23 cellular contexts compared by ENCODE assay signal in the genomic region with DNA sequence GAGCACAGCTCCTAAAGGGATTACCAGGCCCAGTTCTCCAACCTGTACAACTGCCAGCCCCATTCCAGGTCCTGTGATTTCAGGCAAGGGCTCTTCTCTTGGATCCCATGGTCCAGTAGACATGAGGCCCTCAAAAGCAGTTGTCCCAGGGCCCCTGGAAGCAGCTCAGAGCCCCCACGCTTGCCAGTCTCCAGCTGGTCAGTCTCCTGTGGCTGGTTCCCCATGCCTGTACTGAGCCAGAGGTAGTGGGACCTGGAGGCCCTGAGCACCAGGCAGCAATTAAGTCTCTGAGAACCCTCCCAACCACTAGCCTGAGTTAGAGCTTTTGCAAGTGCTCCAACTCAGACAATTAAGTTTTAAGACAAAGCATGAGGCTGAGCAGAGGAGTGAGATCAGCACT.
"Had no signal": no experiment of that assay in that cellular context is flagged by ENCODE, and none has a peak within 500 bp of the region (broad histone marks: within the 10 kb centered on the region; RNA-seq: fewer than 3 reads in every experiment).

No MANE protein-coding gene starts in this region.

- DNase-seq: colonic mucosa; cortex of kidney; effector CD8-positive, alpha-beta T cell; effector memory CD8-positive, alpha-beta T cell; endodermal cell; erythroblast; esophagus squamous epithelium; foreskin fibroblast; foreskin melanocyte; gastrocnemius medialis; glutamatergic neuron; head of caudate nucleus; heart right ventricle; hippocampal formation; left cardiac atrium; left ventricle myocardium superior; lower lobe of right lung; mesendoderm; midbrain had no signal

- H3K27me3 Mint-ChIP-seq: dendritic cell treated with granulocyte-macrophage colony-stimulating factor and Interleukin-4, amounts not matched to agents 40 ng/mL and 50 ng/mL, for 4 days; memory B cell had no signal

- H3K4me3 ChIP-seq: colonic mucosa, esophagus squamous epithelium, gastrocnemius medialis, heart right ventricle, left lung, lower lobe of right lung had no signal

- ATAC-seq: effector memory CD8-positive, alpha-beta T cell; gastrocnemius medialis; left cardiac atrium; left lung; left ventricle myocardium superior; lower lobe of right lung had no signal

- H3K36me3 ChIP-seq: colonic mucosa, esophagus squamous epithelium, gastrocnemius medialis, left lung, lower lobe of right lung had no signal

- H3K4me1 Mint-ChIP-seq: endodermal cell, memory B cell had no signal

- H3K4me1 ChIP-seq: colonic mucosa, esophagus squamous epithelium, left lung, lower lobe of right lung had no signal

- H3K4me3 Mint-ChIP-seq: dendritic cell treated with granulocyte-macrophage colony-stimulating factor and Interleukin-4, amounts not matched to agents 40 ng/mL and 50 ng/mL, for 4 days; effector memory CD8-positive, alpha-beta T cell; endodermal cell; memory B cell had no signal

- H3K9me3 ChIP-seq: colonic mucosa, gastrocnemius medialis had no signal

- H3K27ac ChIP-seq: colonic mucosa, epithelial cell of prostate, esophagus squamous epithelium, gastrocnemius medialis, heart right ventricle, left lung, lower lobe of right lung had no signal

- H3K27me3 ChIP-seq: colonic mucosa, esophagus squamous epithelium, gastrocnemius medialis, heart right ventricle, left lung had no signal

- H3K27ac Mint-ChIP-seq: dendritic cell treated with granulocyte-macrophage colony-stimulating factor and Interleukin-4, amounts not matched to agents 40 ng/mL and 50 ng/mL, for 4 days; effector memory CD8-positive, alpha-beta T cell; endodermal cell; memory B cell had no signal
